In the genomic region with DNA sequence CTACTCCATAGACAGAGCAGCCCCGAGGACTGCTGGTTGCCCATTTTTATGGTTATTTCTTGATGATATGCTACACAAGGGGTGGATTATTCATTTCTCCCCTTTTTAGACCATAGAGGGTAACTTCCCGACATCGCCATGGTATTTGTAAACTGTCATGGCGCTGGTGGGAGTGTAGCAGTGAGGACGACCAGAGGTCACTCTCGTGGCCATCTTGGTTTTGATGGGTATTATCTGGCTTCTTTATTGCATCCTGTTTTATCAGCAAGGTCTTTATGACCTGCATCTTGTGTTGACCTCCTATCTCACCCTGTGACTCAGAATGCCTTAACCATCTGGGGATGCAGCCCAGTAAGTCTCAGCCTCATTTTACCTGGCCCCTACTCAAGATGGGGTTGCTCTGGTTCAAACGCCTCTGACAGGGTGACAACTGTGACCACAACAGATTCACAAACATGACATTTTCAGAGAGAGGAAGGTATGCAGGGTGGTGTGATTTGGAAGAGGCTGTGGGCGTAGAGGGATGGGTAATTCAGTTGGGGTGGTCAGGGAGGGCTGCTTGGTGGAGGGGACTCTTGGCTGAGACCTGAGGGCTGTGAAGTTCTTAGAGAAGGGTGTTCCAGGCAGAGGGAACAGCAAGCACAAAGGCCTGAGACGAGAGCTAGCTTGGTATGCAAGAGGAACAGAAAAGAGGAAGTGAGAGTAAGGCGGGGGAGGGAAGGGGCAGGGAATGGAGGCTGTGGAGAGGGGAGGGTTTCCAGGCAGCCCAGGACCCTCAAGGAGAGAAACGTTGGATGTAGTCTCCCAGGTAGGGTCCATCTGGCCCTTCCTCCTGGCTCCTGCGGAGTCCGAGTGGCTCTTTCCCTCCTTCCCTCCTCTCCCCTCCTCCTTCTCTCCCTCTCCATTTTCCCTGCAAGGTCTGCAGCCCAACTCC, we compare ENCODE assay signal across 10 cellular contexts. TPM values are rescaled to one million over a fixed set of nuclear protein-coding genes. Genes with fewer than 3 reads are reported as not detected.
A peak's percentile ranks its signal among the peaks of the same experiment; 100 is the strongest.
DNase-seq lines count a peak whose midpoint lies in the region; ATAC-seq and TF ChIP-seq lines count a peak whose summit lies in the region.
"Had no signal": no experiment of that assay in that cellular context is flagged by ENCODE, and none has a peak within 500 bp of the region (broad histone marks: within the 10 kb centered on the region; RNA-seq: fewer than 3 reads in every experiment).

No MANE protein-coding gene starts in this region.

- peak overlapping the region; percentile 76 for H3K4me2 ChIP-seq in SU-DHL-6 (ENCODE audit: low read depth, low read length, poor library complexity, severe bottlenecking)

- H3K4me3 ChIP-seq in SU-DHL-6 (ENCODE audit: insufficient read depth, low read length, poor library complexity, severe bottlenecking) = no peak overlapping the region

- H3K9ac ChIP-seq in SU-DHL-6 (ENCODE audit: low read length) = peak overlapping the region; percentile 47

- H3K27ac ChIP-seq in SU-DHL-6 (ENCODE audit: low read depth, low read length) = peak overlapping the region; percentile 91
- H3K27ac ChIP-seq: 22Rv1 had no signal

- no peaks in the 10 kb centered on the region for H3K79me2 ChIP-seq in SU-DHL-6 (ENCODE audit: insufficient read depth, low read length)

- peaks cover 2% of the 10 kb centered on the region for H3K36me3 Mint-ChIP-seq in activated CD4-positive, alpha-beta T cell treated with anti-CD3 and anti-CD28 coated beads for 36 hours (ENCODE audit: low read depth)
- H3K36me3 Mint-ChIP-seq in natural killer cell (no peaks in the 10 kb centered on the region), Calu3 (ENCODE audit: insufficient read depth, unreplicated experiment) (no peaks in the 10 kb centered on the region), HFFc6 (ENCODE audit: low read depth) (no peaks in the 10 kb centered on the region)

- no peaks in the 10 kb centered on the region for H3K27me3 Mint-ChIP-seq in activated CD4-positive, alpha-beta T cell treated with anti-CD3 and anti-CD28 coated beads for 36 hours
- H3K27me3 Mint-ChIP-seq in natural killer cell (ENCODE audit: low read depth in 2 of 2) (no peaks in the 10 kb centered on the region), Calu3 (ENCODE audit: unreplicated experiment) (no peaks in the 10 kb centered on the region), HFFc6 (ENCODE audit: insufficient read depth) (peaks cover 25% of the 10 kb centered on the region)

- POLR2A ChIA-PET in activated CD4-positive, alpha-beta T cell treated with anti-CD3 and anti-CD28 coated beads for 36 hours (lab: Charles Lee) = no interaction called here

- H3K4me3 Mint-ChIP-seq in activated CD4-positive, alpha-beta T cell treated with anti-CD3 and anti-CD28 coated beads for 36 hours = no peak overlapping the region
- H3K4me3 Mint-ChIP-seq in natural killer cell (peak overlapping the region; percentile 22), Calu3 (ENCODE audit: low read depth, unreplicated experiment) (no peak overlapping the region), HFFc6 (no peak overlapping the region)

- ATAC-seq in activated CD4-positive, alpha-beta T cell treated with anti-CD3 and anti-CD28 coated beads for 36 hours = peak; percentile 53
- ATAC-seq in HG02973 (IDR thresholded peaks at IDR 0.05; ENCODE audit: unreplicated experiment) (peak; percentile 67), natural killer cell (peak in 2 of 3 donors; percentile 11 to 50), GM18873 (IDR thresholded peaks at IDR 0.05; ENCODE audit: low FRiP score, unreplicated experiment) (no peak)

- peaks cover 31% of the 10 kb centered on the region for H3F3A ChIP-seq in SU-DHL-6 (ENCODE audit: insufficient read depth)

- TF ChIP-seq CTCF in SU-DHL-6 (IDR thresholded peaks at IDR 0.05; ENCODE audit: insufficient read depth, low read length, poor library complexity, severe bottlenecking) (no peak), natural killer cell (IDR thresholded peaks at IDR 0.05) (no peak), Calu3 (IDR thresholded peaks at IDR 0.05; ENCODE audit: unreplicated experiment) (no peak), HFFc6 (IDR thresholded peaks at IDR 0.05) (no peak)

- H4K20me1 ChIP-seq in SU-DHL-6 (ENCODE audit: low read depth, low read length) = no peaks in the 10 kb centered on the region

- BruUV-seq in Calu3 (replicated peaks; lab: Mats Ljungman, UMichigan) = no TSS peak

- intact Hi-C loops in activated CD4-positive, alpha-beta T cell treated with anti-CD3 and anti-CD28 coated beads for 36 hours (cut with DNase I, micrococcal nuclease) = no loop called here
- intact Hi-C loops in natural killer cell (cut with micrococcal nuclease) (no loop called here), Calu3 (cut with micrococcal nuclease; ENCODE audit: unreplicated experiment) (no loop called here)

- CTCF ChIA-PET in activated CD4-positive, alpha-beta T cell treated with anti-CD3 and anti-CD28 coated beads for 36 hours (lab: Charles Lee) = no interaction called here
- CTCF ChIA-PET in Calu3 (lab: Charles Lee) = interaction anchor here (0.6 kb wide), 1 partner anchor 41 kb away, joined by 4 read pairs; no protein-coding TSS in a partner anchor

- H3K27me3 ChIP-seq in SU-DHL-6 (ENCODE audit: low read length) = no peaks in the 10 kb centered on the region

- H3K27ac Mint-ChIP-seq in activated CD4-positive, alpha-beta T cell treated with anti-CD3 and anti-CD28 coated beads for 36 hours = peak overlapping the region; percentile 90
- H3K27ac Mint-ChIP-seq in natural killer cell (peak overlapping the region; percentile 87 to 91), Calu3 (ENCODE audit: unreplicated experiment) (no peak overlapping the region), HFFc6 (no peak overlapping the region)

- peaks cover 76% of the 10 kb centered on the region for H3K4me1 Mint-ChIP-seq in activated CD4-positive, alpha-beta T cell treated with anti-CD3 and anti-CD28 coated beads for 36 hours
- H3K4me1 Mint-ChIP-seq in natural killer cell (peaks cover 49 to 54% of the 10 kb centered on the region in 2 donors), Calu3 (ENCODE audit: low read depth, unreplicated experiment) (peaks cover 33% of the 10 kb centered on the region), HFFc6 (ENCODE audit: low read depth) (no peaks in the 10 kb centered on the region)

- DNase-seq in activated CD4-positive, alpha-beta T cell treated with anti-CD3 and anti-CD28 coated beads for 36 hours = peak; percentile 39
- DNase-seq in activated CD4-positive, alpha-beta T cell treated with anti-CD3 and anti-CD28 coated beads, Interleukin-2, amount 50 U/mL, for 48 hours = no peak
- DNase-seq in natural killer cell = no peak
- DNase-seq in Calu3 = no peak
- DNase-seq in HFFc6 = no peak

- H2AFZ ChIP-seq in SU-DHL-6 (ENCODE audit: low read depth, low read length, severe bottlenecking) = no peak overlapping the region

- no peaks in the 10 kb centered on the region for H3K36me3 ChIP-seq in SU-DHL-6 (ENCODE audit: low read length)

- no peaks in the 10 kb centered on the region for H3K9me3 Mint-ChIP-seq in activated CD4-positive, alpha-beta T cell treated with anti-CD3 and anti-CD28 coated beads for 36 hours (ENCODE audit: low read depth)
- H3K9me3 Mint-ChIP-seq in natural killer cell (no peaks in the 10 kb centered on the region), Calu3 (ENCODE audit: low read depth, unreplicated experiment) (no peaks in the 10 kb centered on the region), HFFc6 (no peaks in the 10 kb centered on the region)

- H3K9me3 ChIP-seq in SU-DHL-6 (ENCODE audit: insufficient read depth, low read length) = no peaks in the 10 kb centered on the region

- H3K9me2 ChIP-seq in SU-DHL-6 (replicated peaks; ENCODE audit: insufficient read depth, low read length) = no peaks in the 10 kb centered on the region

RNA-seq across cellular contexts. Expression of a gene that starts 23.5 kb away (rescaled TPM):
- total RNA-seq in activated CD4-positive, alpha-beta T cell treated with anti-CD3 and anti-CD28 coated beads for 36 hours = not detected
- total RNA-seq in natural killer cell (not detected), Calu3 (2022) (not detected in 2 replicates)
- total RNA-seq in HFFc6 (2021; fragmentation: NEBNext Ultra II Directional; extraction: Animal tissue kit (Norgen Biotek cat#: 25700)) = not detected
- total RNA-seq: RPMI7951 had no signal

RNA-seq across cellular contexts. Expression of a gene that starts 43.7 kb away (rescaled TPM):
- 10 to 100 TPM; 10.0 to 12.2 TPM for total RNA-seq in activated CD4-positive, alpha-beta T cell treated with anti-CD3 and anti-CD28 coated beads for 36 hours
- total RNA-seq in natural killer cell (1 to 10 TPM; 3.4 to 6.9 (median 6.7) TPM), Calu3 (2022) (494 and 609 TPM in 2 replicates)
- 1 to 10 TPM; 1.7 to 3.3 (median 2.3) TPM for total RNA-seq in HFFc6 (2021; fragmentation: NEBNext Ultra II Directional; extraction: Animal tissue kit (Norgen Biotek cat#: 25700))

RNA-seq across cellular contexts. Expression of a gene that starts 50.5 kb away (rescaled TPM):
- 100 to 1,000 TPM; 261 to 358 TPM for total RNA-seq in activated CD4-positive, alpha-beta T cell treated with anti-CD3 and anti-CD28 coated beads for 36 hours
- total RNA-seq in natural killer cell = 100 to 1,000 TPM; 226 to 270 (median 231) TPM
- 760 and 802 TPM in 2 replicates for total RNA-seq in Calu3 (2022)
- total RNA-seq in HFFc6 (2021; fragmentation: NEBNext Ultra II Directional; extraction: Animal tissue kit (Norgen Biotek cat#: 25700)) = 100 to 1,000 TPM; 317 to 417 (median 353) TPM

Comparison
In these comparisons a context has a peak if more than half of its experiments do, and no peak if none do; other contexts are left out.
1. H3K27ac Mint-ChIP-seq: peak in activated CD4-positive, alpha-beta T cell treated with anti-CD3 and anti-CD28 coated beads for 36 hours (single experiment) and natural killer cell (2 of 2); none in Calu3 (single experiment) and HFFc6 (single experiment).
2. RNA of a gene that starts 43.7 kb away (total RNA-seq): 494 to 609 TPM in Calu3; 10.0 to 12.2 TPM in activated CD4-positive, alpha-beta T cell treated with anti-CD3 and anti-CD28 coated beads for 36 hours, 3.4 to 6.9 TPM in natural killer cell and 1.7 to 3.3 TPM in HFFc6; every median in the first group is over 10 times any median in the second.